In the genomic region with DNA sequence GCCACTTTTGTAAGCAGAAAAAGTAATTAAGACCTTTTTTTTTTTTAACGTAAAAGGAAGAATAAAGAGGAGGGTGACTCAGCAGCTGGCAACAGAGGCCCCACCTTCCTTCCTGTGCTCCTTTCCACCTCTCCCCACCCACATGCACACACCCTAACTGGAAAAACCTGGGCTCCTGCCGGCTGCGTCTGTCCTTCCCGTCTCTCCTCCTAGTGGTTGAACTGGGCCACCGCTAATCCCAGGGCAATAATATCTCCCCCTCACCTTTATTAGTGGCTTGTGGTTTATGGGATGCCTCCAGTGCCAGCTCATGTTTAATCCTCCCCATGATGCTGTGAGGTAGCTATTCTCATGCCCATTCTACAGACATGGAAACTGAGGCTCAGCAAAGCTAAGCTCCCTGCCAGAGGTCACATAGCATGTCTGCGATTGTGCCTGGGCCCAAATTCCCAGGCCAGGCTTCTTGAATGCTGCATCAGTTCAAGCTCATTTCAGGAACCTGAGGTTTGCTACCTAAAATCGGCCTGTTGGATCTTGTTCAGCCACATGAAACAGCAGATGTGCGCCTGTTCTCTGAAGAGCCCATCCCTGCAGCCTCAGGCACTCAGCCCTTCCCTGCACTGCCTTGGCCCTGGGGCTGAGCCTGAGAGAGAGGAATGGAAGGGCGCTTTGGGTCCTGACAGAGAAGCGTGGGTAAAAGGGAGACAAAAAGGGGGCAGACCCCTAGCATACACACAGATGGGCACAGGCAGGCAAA, we compare ENCODE assay signal across 1 cellular context.
TF ChIP-seq lines count a peak whose summit lies in the region.

No MANE protein-coding gene starts in this region.

TF ChIP-seq in HEK293, 187 proteins besides CTCF, POLR2A, EP300 and RAD21 (continued from another document):
- TF ChIP-seq, protein P1, sequence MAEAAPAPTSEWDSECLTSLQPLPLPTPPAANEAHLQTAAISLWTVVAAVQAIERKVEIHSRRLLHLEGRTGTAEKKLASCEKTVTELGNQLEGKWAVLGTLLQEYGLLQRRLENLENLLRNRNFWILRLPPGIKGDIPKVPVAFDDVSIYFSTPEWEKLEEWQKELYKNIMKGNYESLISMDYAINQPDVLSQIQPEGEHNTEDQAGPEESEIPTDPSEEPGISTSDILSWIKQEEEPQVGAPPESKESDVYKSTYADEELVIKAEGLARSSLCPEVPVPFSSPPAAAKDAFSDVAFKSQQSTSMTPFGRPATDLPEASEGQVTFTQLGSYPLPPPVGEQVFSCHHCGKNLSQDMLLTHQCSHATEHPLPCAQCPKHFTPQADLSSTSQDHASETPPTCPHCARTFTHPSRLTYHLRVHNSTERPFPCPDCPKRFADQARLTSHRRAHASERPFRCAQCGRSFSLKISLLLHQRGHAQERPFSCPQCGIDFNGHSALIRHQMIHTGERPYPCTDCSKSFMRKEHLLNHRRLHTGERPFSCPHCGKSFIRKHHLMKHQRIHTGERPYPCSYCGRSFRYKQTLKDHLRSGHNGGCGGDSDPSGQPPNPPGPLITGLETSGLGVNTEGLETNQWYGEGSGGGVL (tag by site-specific recombination; IDR thresholded peaks at IDR 0.05), result 0 out of 2 replicates have a peak, but pooled peaks have one; percentile 7
